In genomic region chr21:44817506-44817880, GRCh38 we compare ENCODE assay signal across 8 cellular contexts. TPM values are rescaled to one million over a fixed set of nuclear protein-coding genes. Genes with fewer than 3 reads are reported as not detected.
DNase-seq lines count a peak whose midpoint lies in the region; ATAC-seq, FAIRE-seq and TF ChIP-seq lines count a peak whose summit lies in the region.

No MANE protein-coding gene starts in this region.

- peak overlapping the region; percentile 71 for H3K27ac ChIP-seq in HepG2 (ENCODE audit: extremely low read length, insufficient read depth, low read length)

- peaks cover 13% of the 10 kb centered on the region for H3K27me3 Mint-ChIP-seq in dendritic cell treated with granulocyte-macrophage colony-stimulating factor and Interleukin-4, amounts not matched to agents 40 ng/mL and 50 ng/mL, for 4 days

- H3K4me1 ChIP-seq in HepG2 (ENCODE audit: insufficient read depth, low read length) = peaks cover 34% of the 10 kb centered on the region

- intact Hi-C loops in dendritic cell treated with granulocyte-macrophage colony-stimulating factor and Interleukin-4, amounts not matched to agents 40 ng/mL and 50 ng/mL, for 4 days (cut with micrococcal nuclease) = loop anchor here (1.0 kb wide), 2 partner anchors 16 to 56 kb away; partner anchors contain the start of genes PTTG1IP and UBE2G2
- intact Hi-C loops in HepG2 (cut with micrococcal nuclease; ENCODE audit: unreplicated experiment) = loop anchor here (1.0 kb wide), 1 partner anchor 15 kb away; no protein-coding TSS in a partner anchor

- H3K4me3 ChIP-seq in HepG2 (replicated peaks in 1 of 3; ENCODE audit: insufficient read depth in 1 of 3, low read depth in 2 of 3, low read length in 3 of 3) = peak overlapping the region; percentile 68 to 88 (median 72); a peak in 5 of 6 replicates

- peaks cover 8% of the 10 kb centered on the region for H3K9me3 ChIP-seq in HepG2 (ENCODE audit: low read length)

- H3K4me3 Mint-ChIP-seq in dendritic cell treated with granulocyte-macrophage colony-stimulating factor and Interleukin-4, amounts not matched to agents 40 ng/mL and 50 ng/mL, for 4 days = peak overlapping the region; percentile 77

- no peak for TF ChIP-seq RAD21 in HepG2 (CRISPR knock-in tag; IDR thresholded peaks at IDR 0.05)

- peak; percentile 77 for ATAC-seq in GM19025 (IDR thresholded peaks at IDR 0.05; ENCODE audit: low read depth, unreplicated experiment)
- ATAC-seq in HG03280 (IDR thresholded peaks at IDR 0.05; ENCODE audit: unreplicated experiment) = peak; percentile 79
- ATAC-seq in HepG2 = peak; percentile 45

- POLR2A ChIA-PET in HepG2 (lab: Yijun Ruan, JAX) = interaction anchor here (0.9 to 1.2 kb wide), 6 partner anchors 13 to 56 kb away, joined by 3 to 7 read pairs (median 6); partner anchors contain the start of genes PTTG1IP and UBE2G2

- 100% methylated on average over 2 of the region's 43 CpGs for WGBS in HepG2 (ENCODE audit: low lambda C conversion rate)

- H3K9me3 Mint-ChIP-seq in dendritic cell treated with granulocyte-macrophage colony-stimulating factor and Interleukin-4, amounts not matched to agents 40 ng/mL and 50 ng/mL, for 4 days = peaks cover 20% of the 10 kb centered on the region

- DNase-seq in AG08396 (ENCODE audit: low spot score) = peak; percentile 99
- DNase-seq in NCI-H510A (lab: John Stamatoyannopoulos, UW) = peak; percentile 60
- peak; percentile 90 to 91 for DNase-seq in activated CD4-positive, alpha-beta T cell treated with anti-CD3 and anti-CD28 coated beads, Interleukin-2, amount 50 U/mL, for 4 hours
- DNase-seq in HepG2 (ENCODE audit: low spot score) = peak; percentile 27
- peak; percentile 93 for DNase-seq in stimulated activated CD4-positive, alpha-beta T cell treated with anti-CD3 and anti-CD28 coated beads, Interleukin-1b, Interleukin-23, amount 100 ng/mL, for 48 hours

- TF ChIP-seq CTCF in HepG2 (CRISPR knock-in tag; IDR thresholded peaks at IDR 0.05) = no peak

- H3K36me3 ChIP-seq in HepG2 (replicated peaks in 1 of 2; ENCODE audit: control insufficient read depth in 1 of 2, insufficient read depth in 2 of 2, low read length in 2 of 2) = peaks cover 5 to 18% of the 10 kb centered on the region in 2 experiments; a peak in 4 of 5 replicates

- BruUV-seq in HepG2 (replicated peaks; lab: Mats Ljungman, UMichigan) = no TSS peak

- H3K4me1 Mint-ChIP-seq in dendritic cell treated with granulocyte-macrophage colony-stimulating factor and Interleukin-4, amounts not matched to agents 40 ng/mL and 50 ng/mL, for 4 days (ENCODE audit: low read depth) = peaks cover 39% of the 10 kb centered on the region

- H2AFZ ChIP-seq in HepG2 (ENCODE audit: low read length) = no peak overlapping the region

- peaks cover 44% of the 10 kb centered on the region for H3K36me3 Mint-ChIP-seq in dendritic cell treated with granulocyte-macrophage colony-stimulating factor and Interleukin-4, amounts not matched to agents 40 ng/mL and 50 ng/mL, for 4 days (ENCODE audit: low read depth)

- no peak for TF ChIP-seq EP300 in HepG2 (IDR thresholded peaks at IDR 0.05; ENCODE audit: low read depth in 2 of 2, low read length in 2 of 2)
- TF ChIP-seq EP300 in HepG2 (CRISPR knock-in tag; IDR thresholded peaks at IDR 0.05; ENCODE audit: borderline replicate concordance) = no peak

- peak overlapping the region; percentile 81 for H3K9ac ChIP-seq in HepG2 (ENCODE audit: insufficient read depth, low read depth, low read length)

- H4K20me1 ChIP-seq in HepG2 (ENCODE audit: insufficient read depth, low read length) = peaks cover 9% of the 10 kb centered on the region; the same call in 1 of the 2 replicates

- no peaks in the 10 kb centered on the region for H3K27me3 ChIP-seq in HepG2 (ENCODE audit: control insufficient read depth in 1 of 2, insufficient read depth in 2 of 2, low read length in 2 of 2)

- H3K27ac Mint-ChIP-seq in dendritic cell treated with granulocyte-macrophage colony-stimulating factor and Interleukin-4, amounts not matched to agents 40 ng/mL and 50 ng/mL, for 4 days = peak overlapping the region; percentile 77

- CTCF ChIA-PET in HepG2 (lab: Yijun Ruan, JAX; ENCODE audit: low intra/inter-chr PET ratio, low total read pairs) = no interaction called here

- H3K4me2 ChIP-seq in HepG2 (ENCODE audit: low read depth, low read length) = peak overlapping the region; percentile 80

- FAIRE-seq in HepG2 (lab: Jason Lieb, UNC) = no peak

- in situ Hi-C loops in HepG2 (cut with HindIII; ENCODE audit: extremely low pct_ligation_motif_present, low pct_unique_long_range_greater_than_20kb) = no loop called here

- TF ChIP-seq POLR2A in HepG2 (IDR thresholded peaks at IDR 0.05; ENCODE audit: insufficient read depth in 1 of 2, low read depth in 2 of 2, low read length in 2 of 2) = no peak

- peaks cover 43% of the 10 kb centered on the region for H3K79me2 ChIP-seq in HepG2 (ENCODE audit: insufficient read depth, low read length)

RNA-seq across cellular contexts. Expression of gene SUMO3, which starts 0.4 kb away (rescaled TPM):
- total RNA-seq in HepG2 (2016; rRNA removed; fragmentation: Illumina TruSeq; extraction: Trizol) = 92.4 and 111 TPM in 2 replicates
- total RNA-seq in HepG2 (2016; cell fraction: cytosol; rRNA removed; fragmentation: Illumina TruSeq; extraction: Trizol; ENCODE audit: low read depth) = 75.4 and 89.7 TPM in 2 replicates
- total RNA-seq in HepG2 (2016; cell fraction: insoluble cytoplasmic fraction; rRNA removed; fragmentation: Illumina TruSeq; extraction: Trizol) = 95.7 and 103 TPM in 2 replicates
- total RNA-seq in HepG2 (2016; cell fraction: membrane; rRNA removed; fragmentation: Illumina TruSeq; extraction: Trizol) = 169 and 187 TPM in 2 replicates
- total RNA-seq in HepG2 (2016; cell fraction: nucleus; rRNA removed; fragmentation: Illumina TruSeq; extraction: Trizol) = 37.2 and 43.4 TPM in 2 replicates
- polyA plus RNA-seq in HepG2 (2011; rRNA removed) = 46.6 and 51.4 TPM in 2 replicates
- polyA plus RNA-seq in HepG2 (2011; cell fraction: cytosol; rRNA removed) = 69.8 and 78.7 TPM in 2 replicates
- 23.1 and 24.9 TPM in 2 replicates for polyA plus RNA-seq in HepG2 (2011; cell fraction: nucleus; rRNA removed)
- 80.3 and 83.9 TPM in 2 replicates for polyA plus RNA-seq in HepG2 (2012)
- polyA plus RNA-seq in HepG2 (2016; cell fraction: cytosol; fragmentation: Illumina TruSeq; extraction: Trizol; ENCODE audit: low read depth) = 129 and 158 TPM in 2 replicates
- 154 and 159 TPM in 2 replicates for polyA plus RNA-seq in HepG2 (2016; cell fraction: insoluble cytoplasmic fraction; fragmentation: Illumina TruSeq; extraction: Trizol; ENCODE audit: low read depth)
- polyA plus RNA-seq in HepG2 (2016; cell fraction: membrane; fragmentation: Illumina TruSeq; extraction: Trizol; ENCODE audit: low read depth) = 228 and 251 TPM in 2 replicates
- polyA plus RNA-seq in HepG2 (2016; cell fraction: nucleus; fragmentation: Illumina TruSeq; extraction: Trizol; ENCODE audit: insufficient read depth, low read depth) = 69.6 and 74.5 TPM in 2 replicates
- polyA minus RNA-seq in HepG2 (2011; rRNA and poly(A)+ RNA removed; ENCODE audit: low replicate concordance) = 52.3 and 76.3 TPM in 2 replicates
- polyA minus RNA-seq in HepG2 (2011; cell fraction: cytosol; rRNA and poly(A)+ RNA removed) = 36.4 and 40.4 TPM in 2 replicates
- polyA minus RNA-seq in HepG2 (2011; cell fraction: nucleus; rRNA and poly(A)+ RNA removed) = 19.8 and 23.2 TPM in 2 replicates

RNA-seq across cellular contexts. Expression of gene UBE2G2, which starts 15.9 kb away (rescaled TPM):
- 55.4 and 62.0 TPM in 2 replicates for total RNA-seq in HepG2 (2016; rRNA removed; fragmentation: Illumina TruSeq; extraction: Trizol)
- 6.2 and 7.8 TPM in 2 replicates for total RNA-seq in HepG2 (2016; cell fraction: cytosol; rRNA removed; fragmentation: Illumina TruSeq; extraction: Trizol; ENCODE audit: low read depth)
- 55.6 and 59.2 TPM in 2 replicates for total RNA-seq in HepG2 (2016; cell fraction: insoluble cytoplasmic fraction; rRNA removed; fragmentation: Illumina TruSeq; extraction: Trizol)
- 24.1 and 25.4 TPM in 2 replicates for total RNA-seq in HepG2 (2016; cell fraction: membrane; rRNA removed; fragmentation: Illumina TruSeq; extraction: Trizol)
- total RNA-seq in HepG2 (2016; cell fraction: nucleus; rRNA removed; fragmentation: Illumina TruSeq; extraction: Trizol) = 58.4 and 64.5 TPM in 2 replicates
- polyA plus RNA-seq in HepG2 (2011; rRNA removed) = 92.0 and 106 TPM in 2 replicates
- polyA plus RNA-seq in HepG2 (2011; cell fraction: cytosol; rRNA removed) = 65.4 and 70.1 TPM in 2 replicates
- 159 and 211 TPM in 2 replicates for polyA plus RNA-seq in HepG2 (2011; cell fraction: nucleus; rRNA removed)
- polyA plus RNA-seq in HepG2 (2012) = 63.5 and 84.4 TPM in 2 replicates
- polyA plus RNA-seq in HepG2 (2016; cell fraction: cytosol; fragmentation: Illumina TruSeq; extraction: Trizol; ENCODE audit: low read depth) = 6.2 and 8.1 TPM in 2 replicates
- polyA plus RNA-seq in HepG2 (2016; cell fraction: insoluble cytoplasmic fraction; fragmentation: Illumina TruSeq; extraction: Trizol; ENCODE audit: low read depth) = 70.2 and 76.6 TPM in 2 replicates
- 18.6 and 20.2 TPM in 2 replicates for polyA plus RNA-seq in HepG2 (2016; cell fraction: membrane; fragmentation: Illumina TruSeq; extraction: Trizol; ENCODE audit: low read depth)
- polyA plus RNA-seq in HepG2 (2016; cell fraction: nucleus; fragmentation: Illumina TruSeq; extraction: Trizol; ENCODE audit: insufficient read depth, low read depth) = 135 and 144 TPM in 2 replicates
- 53.7 and 134 TPM in 2 replicates for polyA minus RNA-seq in HepG2 (2011; rRNA and poly(A)+ RNA removed; ENCODE audit: low replicate concordance)
- 25.8 and 27.2 TPM in 2 replicates for polyA minus RNA-seq in HepG2 (2011; cell fraction: cytosol; rRNA and poly(A)+ RNA removed)
- polyA minus RNA-seq in HepG2 (2011; cell fraction: nucleus; rRNA and poly(A)+ RNA removed) = 110 and 138 TPM in 2 replicates

RNA-seq across cellular contexts. Expression of gene PTTG1IP, which starts 56.0 kb away (rescaled TPM):
- 89.4 and 161 TPM in 2 replicates for total RNA-seq in HepG2 (2016; rRNA removed; fragmentation: Illumina TruSeq; extraction: Trizol)
- total RNA-seq in HepG2 (2016; cell fraction: cytosol; rRNA removed; fragmentation: Illumina TruSeq; extraction: Trizol; ENCODE audit: low read depth) = 42.7 and 52.7 TPM in 2 replicates
- 93.0 and 159 TPM in 2 replicates for total RNA-seq in HepG2 (2016; cell fraction: insoluble cytoplasmic fraction; rRNA removed; fragmentation: Illumina TruSeq; extraction: Trizol)
- 72.6 and 73.1 TPM in 2 replicates for total RNA-seq in HepG2 (2016; cell fraction: membrane; rRNA removed; fragmentation: Illumina TruSeq; extraction: Trizol)
- total RNA-seq in HepG2 (2016; cell fraction: nucleus; rRNA removed; fragmentation: Illumina TruSeq; extraction: Trizol) = 137 and 161 TPM in 2 replicates
- 700 and 734 TPM in 2 replicates for polyA plus RNA-seq in HepG2 (2011; rRNA removed)
- 548 and 662 TPM in 2 replicates for polyA plus RNA-seq in HepG2 (2011; cell fraction: cytosol; rRNA removed)
- 529 and 555 TPM in 2 replicates for polyA plus RNA-seq in HepG2 (2011; cell fraction: nucleus; rRNA removed)
- 435 and 453 TPM in 2 replicates for polyA plus RNA-seq in HepG2 (2012)
- 22.2 and 24.3 TPM in 2 replicates for polyA plus RNA-seq in HepG2 (2016; cell fraction: cytosol; fragmentation: Illumina TruSeq; extraction: Trizol; ENCODE audit: low read depth)
- polyA plus RNA-seq in HepG2 (2016; cell fraction: insoluble cytoplasmic fraction; fragmentation: Illumina TruSeq; extraction: Trizol; ENCODE audit: low read depth) = 90.0 and 95.3 TPM in 2 replicates
- 47.9 and 49.9 TPM in 2 replicates for polyA plus RNA-seq in HepG2 (2016; cell fraction: membrane; fragmentation: Illumina TruSeq; extraction: Trizol; ENCODE audit: low read depth)
- polyA plus RNA-seq in HepG2 (2016; cell fraction: nucleus; fragmentation: Illumina TruSeq; extraction: Trizol; ENCODE audit: insufficient read depth, low read depth) = 267 and 281 TPM in 2 replicates
- 110 and 581 TPM in 2 replicates for polyA minus RNA-seq in HepG2 (2011; rRNA and poly(A)+ RNA removed; ENCODE audit: low replicate concordance)
- polyA minus RNA-seq in HepG2 (2011; cell fraction: cytosol; rRNA and poly(A)+ RNA removed) = 491 and 595 TPM in 2 replicates
- 203 and 242 TPM in 2 replicates for polyA minus RNA-seq in HepG2 (2011; cell fraction: nucleus; rRNA and poly(A)+ RNA removed)

Comparison
In these comparisons a context has a peak if more than half of its experiments do, and no peak if none do; other contexts are left out.
1. Peak in every context shown above with its lines: DNase-seq, ATAC-seq, H3K4me3 ChIP-seq and H3K27ac ChIP-seq.
2. DNase-seq: peak in every context shown above with its lines; median percentile 99 in AG08396; 93 in stimulated activated CD4-positive, alpha-beta T cell treated with anti-CD3 and anti-CD28 coated beads, Interleukin-1b, Interleukin-23, amount 100 ng/mL, for 48 hours; 90 in activated CD4-positive, alpha-beta T cell treated with anti-CD3 and anti-CD28 coated beads, Interleukin-2, amount 50 U/mL, for 4 hours; 60 in NCI-H510A; 27 in HepG2.